In the genomic region with DNA sequence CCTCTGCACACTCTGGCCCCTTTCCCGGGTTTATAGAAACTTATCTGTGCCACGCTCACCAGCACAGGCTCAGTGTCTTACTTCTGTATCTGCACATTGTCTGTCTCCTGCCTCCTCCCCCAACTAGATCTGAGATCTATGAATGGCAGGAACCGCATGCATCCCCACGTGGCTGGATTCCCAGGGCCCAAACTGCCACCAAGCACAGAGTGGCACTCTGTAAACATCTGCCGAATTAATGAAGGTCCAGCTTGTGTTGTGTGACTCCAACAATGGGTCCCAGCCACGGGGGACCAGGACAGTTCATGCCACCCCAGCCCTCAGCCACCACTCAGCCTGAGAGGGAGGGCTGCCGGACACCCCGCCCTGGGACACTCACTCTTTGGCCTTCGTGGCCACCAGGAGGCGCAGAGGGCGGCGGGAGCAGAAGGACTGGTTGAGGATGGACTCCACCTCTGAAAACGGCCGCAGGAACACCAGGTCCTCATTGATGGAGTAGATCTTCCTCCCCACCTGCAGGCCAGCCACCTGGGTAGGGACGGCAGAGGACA, we compare ENCODE assay signal across 10 cellular contexts.
A peak's percentile ranks its signal among the peaks of the same experiment; 100 is the strongest.
DNase-seq lines count a peak whose midpoint lies in the region; ATAC-seq and TF ChIP-seq lines count a peak whose summit lies in the region.
"Had no signal": no experiment of that assay in that cellular context is flagged by ENCODE, and none has a peak within 500 bp of the region (broad histone marks: within the 10 kb centered on the region; RNA-seq: fewer than 3 reads in every experiment).

No MANE protein-coding gene starts in this region.

- TF ChIP-seq POLR2A in IMR-90 (IDR thresholded peaks at IDR 0.05; ENCODE audit: low read depth, low read length), result no peak

- no TSS peak for BruUV-seq in IMR-90 (replicated peaks; lab: Mats Ljungman, UMichigan)

- POLR2A ChIA-PET in IMR-90 (lab: Charles Lee; ENCODE audit: unreplicated experiment), result no interaction called here
- POLR2A ChIA-PET in naive thymus-derived CD8-positive, alpha-beta T cell (lab: Charles Lee), result interaction anchor here (0.7 to 2.3 kb wide), 3 partner anchors 248 to 250 kb away, joined by 3 to 8 read pairs (median 8); no protein-coding TSS in a partner anchor

- peaks cover 9 to 32% (median 16%) of the 10 kb centered on the region in 4 donors for H3K4me1 Mint-ChIP-seq in naive thymus-derived CD8-positive, alpha-beta T cell

- 0 out of 2 replicates have a peak, but pooled peaks cover 2% of the 10 kb centered on the region for H3K27me3 ChIP-seq in IMR-90 (ENCODE audit: control insufficient read depth, insufficient read depth, low read length)

- no peak overlapping the region for H3K9ac ChIP-seq in IMR-90 (ENCODE audit: low read depth, low read length)

- no peak overlapping the region for H2AFZ ChIP-seq in IMR-90 (replicated peaks; ENCODE audit: low read length, poor library complexity)

- no peak overlapping the region for H3K4me2 ChIP-seq in IMR-90 (ENCODE audit: low read depth, low read length)

- H3K9me3 ChIP-seq in IMR-90 (ENCODE audit: control insufficient read depth, insufficient read depth, low read length), result no peaks in the 10 kb centered on the region

- CTCF ChIA-PET in IMR-90 (lab: Yijun Ruan, JAX), result interaction anchor here (0.7 to 1.7 kb wide), 4 partner anchors 174 to 260 kb away, joined by 4 to 23 read pairs (median 7); no protein-coding TSS in a partner anchor

- no CpG with 5 or more reads among the region's 15 CpGs for WGBS in IMR-90 (ENCODE audit: extremely low coverage in 2 of 2, insufficient read length in 1 of 2), 2 experiments

- no peak overlapping the region for H2BK120ac ChIP-seq in IMR-90 (ENCODE audit: low read depth, low read length)

- no peak overlapping the region for H3K27ac ChIP-seq in IMR-90 (ENCODE audit: insufficient read depth, low read length)

- no peaks in the 10 kb centered on the region for H3K9me1 ChIP-seq in IMR-90 (ENCODE audit: insufficient read depth, low read length)

- no peak overlapping the region for H2BK15ac ChIP-seq in IMR-90 (ENCODE audit: low read depth, low read length)

- no peak overlapping the region for H3K18ac ChIP-seq in IMR-90 (ENCODE audit: low read depth, low read length)

- TF ChIP-seq CTCF in IMR-90 (conservative IDR thresholded peaks at IDR 0.05; ENCODE audit: low read depth, low read length) (no peak), cardiac fibroblast (IDR thresholded peaks at IDR 0.05; ENCODE audit: low read depth, low read length) (peak; percentile 29)

- H4K8ac ChIP-seq in IMR-90 (ENCODE audit: low read depth in 2 of 2, low read length in 2 of 2), result no peak overlapping the region

- H3K4me3 ChIP-seq in IMR-90 (ENCODE audit: insufficient read depth, low read depth, low read length) (no peak overlapping the region), cardiac fibroblast (replicated peaks in 1 of 2; ENCODE audit: low read depth in 2 of 2, low read length in 2 of 2) (no peak overlapping the region)

- ATAC-seq in IMR-90 (ENCODE audit: low read depth), result no peak
- ATAC-seq in naive thymus-derived CD8-positive, alpha-beta T cell, result no peak
- ATAC-seq in HG03442 (IDR thresholded peaks at IDR 0.05; ENCODE audit: unreplicated experiment), result no peak
- ATAC-seq in HG03571 (IDR thresholded peaks at IDR 0.05; ENCODE audit: unreplicated experiment), result no peak

- H3K27me3 Mint-ChIP-seq in naive thymus-derived CD8-positive, alpha-beta T cell, result no peaks in the 10 kb centered on the region
- H3K27me3 Mint-ChIP-seq: activated naive CD8-positive, alpha-beta T cell had no signal

- H3K4me1 ChIP-seq in IMR-90 (ENCODE audit: control insufficient read depth, insufficient read depth, low read length), result no peaks in the 10 kb centered on the region; the same call in 1 of the 2 replicates

- no peak overlapping the region for H3K14ac ChIP-seq in IMR-90 (replicated peaks; ENCODE audit: low read depth, low read length)

- in situ Hi-C loops in IMR-90 (cut with MboI; ENCODE audit: low sequenced_read_pairs), result loop anchor here (5.0 kb wide), 1 partner anchor 251 kb away; no protein-coding TSS in a partner anchor

- H4K20me1 ChIP-seq in IMR-90 (ENCODE audit: insufficient read depth, low read length), result no peaks in the 10 kb centered on the region

- no peak overlapping the region for H4K91ac ChIP-seq in IMR-90 (ENCODE audit: insufficient read depth, low read depth, low read length)

- H3K36me3 Mint-ChIP-seq in naive thymus-derived CD8-positive, alpha-beta T cell, result peaks cover 13 to 90% (median 23%) of the 10 kb centered on the region in 3 donors

- no peak overlapping the region for H2BK5ac ChIP-seq in IMR-90 (ENCODE audit: low read depth, low read length, poor library complexity, severe bottlenecking)

- no peak overlapping the region for H2AK5ac ChIP-seq in IMR-90 (ENCODE audit: low read depth, low read length)

- DNase-seq in Daoy (ENCODE audit: low read depth) (peak; percentile 33), IMR-90 (no peak), cardiac fibroblast (ENCODE audit: low read depth in 2 of 2) (peak in 1 of 2 donors; percentile 19), AG08395 (ENCODE audit: low spot score) (no peak), NCI-H1417 (lab: John Stamatoyannopoulos, UW) (no peak)
- no peak for DNase-seq in naive thymus-derived CD8-positive, alpha-beta T cell
- DNase-seq: Right ventricle myocardium superior had no signal

- H3K23ac ChIP-seq in IMR-90 (ENCODE audit: low read depth, low read length), result no peak overlapping the region

- no peak overlapping the region for H2BK20ac ChIP-seq in IMR-90 (ENCODE audit: low read depth, low read length)

- 0 out of 2 replicates have a peak, but pooled peaks have one; percentile 12 for TF ChIP-seq RAD21 in IMR-90 (IDR thresholded peaks at IDR 0.05; ENCODE audit: low read length)

- dilution Hi-C loops in IMR-90 (cut with HindIII; ENCODE audit: low sequenced_read_pairs, unreplicated experiment), result no loop called here

- intact Hi-C loops in IMR-90 (cut with micrococcal nuclease), result loop anchor here (1.0 to 10.0 kb wide), 2 partner anchors 168 to 249 kb away; a partner anchor contains a TSS

- no peak overlapping the region for H2AK9ac ChIP-seq in IMR-90 (replicated peaks; ENCODE audit: low read depth, low read length, poor library complexity)

- no peak overlapping the region for H3K4ac ChIP-seq in IMR-90 (ENCODE audit: low read depth, low read length)

- no peaks in the 10 kb centered on the region for H3K36me3 ChIP-seq in IMR-90 (ENCODE audit: control insufficient read depth, insufficient read depth, low read length)

- H3K56ac ChIP-seq in IMR-90 (ENCODE audit: extremely low read depth, insufficient read depth, low read length), result no peak overlapping the region

- no peak overlapping the region for H4K5ac ChIP-seq in IMR-90 (ENCODE audit: low read depth, low read length)

- peak overlapping the region in 1 of 10 donors; percentile 29 for H3K4me3 Mint-ChIP-seq in naive thymus-derived CD8-positive, alpha-beta T cell
- H3K4me3 Mint-ChIP-seq: activated naive CD8-positive, alpha-beta T cell had no signal

- H3K27ac Mint-ChIP-seq in naive thymus-derived CD8-positive, alpha-beta T cell, result peak overlapping the region in 6 of 10 donors; percentile 25 to 83 (median 45)

- H3K79me1 ChIP-seq in IMR-90 (ENCODE audit: low read depth in 1 of 2, low read length in 2 of 2), result no peaks in the 10 kb centered on the region

- H3K9me3 Mint-ChIP-seq in naive thymus-derived CD8-positive, alpha-beta T cell, result peaks cover 0 to 11% (median 0%) of the 10 kb centered on the region in 9 donors

TF ChIP-seq in IMR-90, 13 proteins besides CTCF, POLR2A, EP300 and RAD21:
- no peak for TF ChIP-seq MXI1 (IDR thresholded peaks at IDR 0.05; ENCODE audit: borderline replicate concordance, low read depth, low read length)
- no peak for TF ChIP-seq CEBPB (IDR thresholded peaks at IDR 0.05; ENCODE audit: low read depth, low read length)
- TF ChIP-seq SMC3 (IDR thresholded peaks at IDR 0.05; ENCODE audit: low read depth, low read length), result no peak
- TF ChIP-seq FOS (IDR thresholded peaks at IDR 0.05; ENCODE audit: low read depth, low read length), result no peak
- no peak for TF ChIP-seq MAZ (IDR thresholded peaks at IDR 0.05; ENCODE audit: borderline replicate concordance, low read depth, low read length)
- no peak for TF ChIP-seq CHD1 (IDR thresholded peaks at IDR 0.05; ENCODE audit: low read depth, low read length)
- TF ChIP-seq, protein P1, sequence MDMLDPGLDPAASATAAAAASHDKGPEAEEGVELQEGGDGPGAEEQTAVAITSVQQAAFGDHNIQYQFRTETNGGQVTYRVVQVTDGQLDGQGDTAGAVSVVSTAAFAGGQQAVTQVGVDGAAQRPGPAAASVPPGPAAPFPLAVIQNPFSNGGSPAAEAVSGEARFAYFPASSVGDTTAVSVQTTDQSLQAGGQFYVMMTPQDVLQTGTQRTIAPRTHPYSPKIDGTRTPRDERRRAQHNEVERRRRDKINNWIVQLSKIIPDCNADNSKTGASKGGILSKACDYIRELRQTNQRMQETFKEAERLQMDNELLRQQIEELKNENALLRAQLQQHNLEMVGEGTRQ (IDR thresholded peaks at IDR 0.05; ENCODE audit: low read depth, low read length), result no peak
- TF ChIP-seq RCOR1 (IDR thresholded peaks at IDR 0.05; ENCODE audit: insufficient replicate concordance, low read length), result no peak
- no peak for TF ChIP-seq BHLHE40 (IDR thresholded peaks at IDR 0.05; ENCODE audit: low read depth, low read length)
- no peak for TF ChIP-seq RFX5 (IDR thresholded peaks at IDR 0.05; ENCODE audit: low read depth, low read length)
TF ChIP-seq in IMR-90: peak in this region for 0.
